15 cellular contexts compared by ENCODE assay signal in genomic region chr6:73177221-73177944, GRCh38. TPM values are rescaled to one million over a fixed set of nuclear protein-coding genes. Genes with fewer than 3 reads are reported as not detected.
DNase-seq lines count a peak whose midpoint lies in the region; ATAC-seq lines count a peak whose summit lies in the region.
"Had no signal": no experiment of that assay in that cellular context is flagged by ENCODE, and none has a peak within 500 bp of the region (broad histone marks: within the 10 kb centered on the region; RNA-seq: fewer than 3 reads in every experiment).

No MANE protein-coding gene starts in this region.

- peak; percentile 45 for DNase-seq in putamen (ENCODE audit: low spot score)
- DNase-seq in T-helper 1 cell: no peak
- DNase-seq in stimulated activated naive CD4-positive, alpha-beta T cell (lab: John Stamatoyannopoulos, UW): no peak
- DNase-seq in mesenteric fat pad (ENCODE audit: low spot score): no peak
- DNase-seq: activated effector memory CD4-positive, alpha-beta T cell treated with Interleukin-2 at 50 U/mL for 16 hours; COR-L47; MG63; NCI-H526 treated with DMSO at 0.1 percent for 48 hours; upper lobe of left lung had no signal

- ATAC-seq in GM18909 (IDR thresholded peaks at IDR 0.05; ENCODE audit: poor library complexity, unreplicated experiment): peak; percentile 53
- peak; percentile 61 for ATAC-seq in GM21786 (IDR thresholded peaks at IDR 0.05; ENCODE audit: unreplicated experiment)
- ATAC-seq in HG03159 (IDR thresholded peaks at IDR 0.05; ENCODE audit: unreplicated experiment): peak; percentile 60
- ATAC-seq: activated CD4-positive, CD25-positive, alpha-beta regulatory T cell treated with anti-CD3 and anti-CD28 coated beads, Interleukin-2, amount 50 U/mL, for 24 hours had no signal

RNA-seq across cellular contexts. Expression of gene KHDC1L, which starts 47.9 kb away (rescaled TPM):
- not detected for total RNA-seq in mesenteric fat pad
- total RNA-seq: bronchial epithelial cell, SK-MEL-5, upper lobe of left lung had no signal
